In the genomic region with DNA sequence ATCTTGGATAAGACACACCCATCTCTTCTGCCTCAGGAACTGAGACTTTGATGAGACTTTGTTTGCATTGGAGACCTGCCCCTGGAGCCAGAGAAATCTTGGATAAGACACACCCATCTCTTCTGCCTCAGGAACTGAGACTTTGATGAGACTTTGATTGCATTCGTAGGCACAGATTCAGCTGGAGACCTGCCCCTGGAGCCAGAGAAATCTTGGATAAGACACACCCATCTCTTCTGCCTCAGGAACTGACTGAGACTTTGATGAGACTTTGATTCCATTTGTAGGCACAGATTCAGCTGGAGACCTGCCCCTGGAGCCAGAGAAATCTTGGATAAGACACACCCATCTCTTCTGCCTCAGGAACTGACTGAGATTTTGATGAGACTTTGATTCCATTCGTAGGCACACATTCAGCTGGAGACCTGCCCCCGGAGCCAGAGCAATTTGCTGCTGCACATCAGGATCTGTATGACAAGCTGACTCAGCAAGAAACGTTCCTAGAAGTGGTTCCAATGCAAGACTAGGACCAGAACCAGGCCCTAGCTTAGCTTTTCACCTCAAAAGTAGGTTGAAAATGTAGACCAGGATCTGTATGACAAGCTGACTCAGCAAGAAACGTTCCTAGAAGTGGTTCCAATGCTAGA, we compare ENCODE assay signal across 8 cellular contexts. TPM values are rescaled to one million over a fixed set of nuclear protein-coding genes. Genes with fewer than 3 reads are reported as not detected.
A peak's percentile ranks its signal among the peaks of the same experiment; 100 is the strongest.
DNase-seq lines count a peak whose midpoint lies in the region; ATAC-seq, FAIRE-seq and TF ChIP-seq lines count a peak whose summit lies in the region.
"Not testable (repeated sequence)": the region's sequence is repeated elsewhere in the genome, so short reads cannot be mapped to it uniquely, and the experiment has no call there.

No MANE protein-coding gene starts in this region.

- H3K4me1 Mint-ChIP-seq in MCF 10A (ENCODE audit: insufficient read depth, unreplicated experiment): not testable (repeated sequence)

- H3K4me3 Mint-ChIP-seq in MCF 10A (ENCODE audit: unreplicated experiment): not testable (repeated sequence)

- not testable (repeated sequence) for H3K27me3 ChIP-seq in PC-3 (ENCODE audit: low read length); HepG2 (ENCODE audit: control insufficient read depth in 1 of 2, insufficient read depth in 2 of 2, low read length in 2 of 2)

- 27% methylated on average over 5 of the region's 5 CpGs for WGBS in HepG2 (ENCODE audit: low lambda C conversion rate)

- not testable (repeated sequence) for H3K9ac ChIP-seq in PC-3 (ENCODE audit: low read length); HepG2 (ENCODE audit: insufficient read depth, low read depth, low read length)

- not testable (repeated sequence) for H3K36me3 ChIP-seq in PC-3 (ENCODE audit: low read depth, low read length); HepG2 (replicated peaks in 1 of 2; ENCODE audit: control insufficient read depth in 1 of 2, insufficient read depth in 2 of 2, low read length in 2 of 2)

- not testable (repeated sequence) for H4K20me1 ChIP-seq in PC-3 (ENCODE audit: low read length); HepG2 (ENCODE audit: insufficient read depth, low read length)

- not testable (repeated sequence) for H3K4me1 ChIP-seq in PC-3 (ENCODE audit: insufficient read depth, low read length)
- H3K4me1 ChIP-seq in HepG2 (ENCODE audit: insufficient read depth, low read length): peaks cover 14% of the 10 kb centered on the region

- FAIRE-seq in HepG2 (lab: Jason Lieb, UNC): not testable (repeated sequence)

- TF ChIP-seq CTCF in LNCaP clone FGC (IDR thresholded peaks at IDR 0.05; ENCODE audit: control insufficient read depth, extremely low read depth, insufficient read depth); PC-3 (conservative IDR thresholded peaks at IDR 0.05; ENCODE audit: low read depth, low read length); MCF 10A (IDR thresholded peaks at IDR 0.05; ENCODE audit: unreplicated experiment); HepG2 (CRISPR knock-in tag; IDR thresholded peaks at IDR 0.05): not testable (repeated sequence)

- not testable (repeated sequence) for H3K4me2 ChIP-seq in PC-3 (ENCODE audit: low read length); HepG2 (ENCODE audit: low read depth, low read length)

- not testable (repeated sequence) for H3K9me2 ChIP-seq in PC-3 (replicated peaks; ENCODE audit: low read length)

- not testable (repeated sequence) for H3K9me3 ChIP-seq in PC-3 (ENCODE audit: low read length)
- H3K9me3 ChIP-seq in HepG2 (ENCODE audit: low read length): peaks cover 16% of the 10 kb centered on the region

- DNase-seq in A172 (ENCODE audit: low spot score) (peak; percentile 35), GM04503 (ENCODE audit: low read depth) (peak; percentile 27), LNCaP clone FGC (ENCODE audit: low read depth) (peak; percentile 83), PC-3 (peak; percentile 54), MCF 10A (ENCODE audit: unreplicated experiment) (peak; percentile 20), fibroblast of peridontal ligament (ENCODE audit: extremely low read depth) (peak; percentile 34), left cardiac atrium (peak; percentile 42)
- DNase-seq in HepG2 (ENCODE audit: low spot score): not testable (repeated sequence)

- intact Hi-C loops in PC-3 (cut with micrococcal nuclease); MCF 10A (cut with micrococcal nuclease); left cardiac atrium (cut with DNase I); HepG2 (cut with micrococcal nuclease; ENCODE audit: unreplicated experiment): not testable (repeated sequence)

- in situ Hi-C loops in HepG2 (cut with HindIII; ENCODE audit: extremely low pct_ligation_motif_present, low pct_unique_long_range_greater_than_20kb): not testable (repeated sequence)

- H3F3A ChIP-seq in PC-3 (ENCODE audit: low read length, unreplicated experiment): not testable (repeated sequence)

- H2AFZ ChIP-seq in PC-3 (ENCODE audit: low read length); HepG2 (ENCODE audit: low read length): not testable (repeated sequence)

- H3K9me3 Mint-ChIP-seq in MCF 10A (ENCODE audit: unreplicated experiment): not testable (repeated sequence)

- H3K79me2 ChIP-seq in PC-3 (ENCODE audit: low read length); HepG2 (ENCODE audit: insufficient read depth, low read length): not testable (repeated sequence)

- not testable (repeated sequence) for TF ChIP-seq EP300 in HepG2 (IDR thresholded peaks at IDR 0.05; ENCODE audit: low read depth in 2 of 2, low read length in 2 of 2); HepG2 (CRISPR knock-in tag; IDR thresholded peaks at IDR 0.05; ENCODE audit: borderline replicate concordance)

- POLR2A ChIA-PET in PC-3 (lab: Charles Lee; ENCODE audit: unreplicated experiment); HepG2 (lab: Yijun Ruan, JAX): not testable (repeated sequence)
- POLR2A ChIA-PET in MCF 10A (lab: Yijun Ruan, JAX): interaction anchor here (0.7 to 2.0 kb wide), 8 partner anchors 15 to 306 kb away, joined by 3 to 12 read pairs (median 5); partner anchors contain the start of genes IFT20, PIGS, TMEM97 and TNFAIP1

- not testable (repeated sequence) for H3K4me3 ChIP-seq in LNCaP clone FGC (ENCODE audit: low read depth, low read length); PC-3 (ENCODE audit: low read length); HepG2 (replicated peaks in 1 of 3; ENCODE audit: insufficient read depth in 1 of 3, low read depth in 2 of 3, low read length in 3 of 3)

- TF ChIP-seq RAD21 in HepG2 (CRISPR knock-in tag; IDR thresholded peaks at IDR 0.05): not testable (repeated sequence)

- ATAC-seq in PC-3 (peak; percentile 62), left cardiac atrium (peak in 1 of 2 donors; percentile 81)
- not testable (repeated sequence) for ATAC-seq in HepG2

- not testable (repeated sequence) for H3K27ac ChIP-seq in PC-3 (ENCODE audit: low read length); HepG2 (ENCODE audit: extremely low read length, insufficient read depth, low read length)

- not testable (repeated sequence) for TF ChIP-seq POLR2A in HepG2 (IDR thresholded peaks at IDR 0.05; ENCODE audit: insufficient read depth in 1 of 2, low read depth in 2 of 2, low read length in 2 of 2)

- CTCF ChIA-PET in PC-3 (lab: Charles Lee); HepG2 (lab: Yijun Ruan, JAX; ENCODE audit: low intra/inter-chr PET ratio, low total read pairs): not testable (repeated sequence)
- CTCF ChIA-PET in MCF 10A (lab: Yijun Ruan, JAX): interaction anchor here (0.5 to 5.0 kb wide), 7 partner anchors 10 to 242 kb away, joined by 3 to 27 read pairs (median 4); no protein-coding TSS in a partner anchor

- H3K36me3 Mint-ChIP-seq in MCF 10A (ENCODE audit: insufficient read depth, unreplicated experiment): not testable (repeated sequence)

- H3K27me3 Mint-ChIP-seq in MCF 10A (ENCODE audit: insufficient read depth, unreplicated experiment): peaks cover 21% of the 10 kb centered on the region

- H3K27ac Mint-ChIP-seq in MCF 10A (ENCODE audit: low read depth, unreplicated experiment): not testable (repeated sequence)

- not testable (repeated sequence) for BruUV-seq in PC-3 (replicated peaks; lab: Mats Ljungman, UMichigan); MCF 10A (replicated peaks; lab: Mats Ljungman, UMichigan); HepG2 (replicated peaks; lab: Mats Ljungman, UMichigan)

TF ChIP-seq in HepG2, 621 proteins besides CTCF, POLR2A, EP300 and RAD21:
- TF ChIP-seq MAFK (conservative IDR thresholded peaks at IDR 0.05 in 1 of 2, IDR thresholded peaks at IDR 0.05 in 1 of 2; ENCODE audit: low read length in 2 of 2) (peak; percentile 82 to 91), MAFF (IDR thresholded peaks at IDR 0.05; ENCODE audit: low read depth, low read length) (peak; percentile 89)

RNA-seq across cellular contexts. Expression of gene TMEM97, which starts 54.0 kb away (rescaled TPM):
- total RNA-seq in A172 (2014; rRNA removed; shearing (Covaris generic)): 32.7 and 43.9 TPM in 2 replicates
- total RNA-seq in PC-3 (2014; rRNA removed): 30.3 and 40.5 TPM in 2 replicates
- total RNA-seq in MCF 10A (2022): 8.6 and 12.1 TPM in 2 replicates
- total RNA-seq in left cardiac atrium: 1 to 10 TPM; 5.4 to 6.0 TPM
- total RNA-seq in HepG2 (2016; rRNA removed; fragmentation: Illumina TruSeq; extraction: Trizol): 111 and 137 TPM in 2 replicates
- total RNA-seq in HepG2 (2016; cell fraction: cytosol; rRNA removed; fragmentation: Illumina TruSeq; extraction: Trizol; ENCODE audit: low read depth): 41.1 and 45.0 TPM in 2 replicates
- 112 and 128 TPM in 2 replicates for total RNA-seq in HepG2 (2016; cell fraction: insoluble cytoplasmic fraction; rRNA removed; fragmentation: Illumina TruSeq; extraction: Trizol)
- 135 and 146 TPM in 2 replicates for total RNA-seq in HepG2 (2016; cell fraction: membrane; rRNA removed; fragmentation: Illumina TruSeq; extraction: Trizol)
- total RNA-seq in HepG2 (2016; cell fraction: nucleus; rRNA removed; fragmentation: Illumina TruSeq; extraction: Trizol): 77.2 and 97.2 TPM in 2 replicates
- polyA plus RNA-seq in HepG2 (2011; rRNA removed): 51.5 and 69.6 TPM in 2 replicates
- polyA plus RNA-seq in HepG2 (2011; cell fraction: cytosol; rRNA removed): 33.3 and 54.1 TPM in 2 replicates
- 8.5 and 10.8 TPM in 2 replicates for polyA plus RNA-seq in HepG2 (2011; cell fraction: nucleus; rRNA removed)
- 77.6 and 101 TPM in 2 replicates for polyA plus RNA-seq in HepG2 (2012)
- 47.9 and 49.9 TPM in 2 replicates for polyA plus RNA-seq in HepG2 (2016; cell fraction: cytosol; fragmentation: Illumina TruSeq; extraction: Trizol; ENCODE audit: low read depth)
- 138 and 141 TPM in 2 replicates for polyA plus RNA-seq in HepG2 (2016; cell fraction: insoluble cytoplasmic fraction; fragmentation: Illumina TruSeq; extraction: Trizol; ENCODE audit: low read depth)
- polyA plus RNA-seq in HepG2 (2016; cell fraction: membrane; fragmentation: Illumina TruSeq; extraction: Trizol; ENCODE audit: low read depth): 128 and 149 TPM in 2 replicates
- polyA plus RNA-seq in HepG2 (2016; cell fraction: nucleus; fragmentation: Illumina TruSeq; extraction: Trizol; ENCODE audit: insufficient read depth, low read depth): 144 and 149 TPM in 2 replicates
- 95.5 and 159 TPM in 2 replicates for polyA minus RNA-seq in HepG2 (2011; rRNA and poly(A)+ RNA removed; ENCODE audit: low replicate concordance)
- polyA minus RNA-seq in HepG2 (2011; cell fraction: cytosol; rRNA and poly(A)+ RNA removed): 39.8 and 45.1 TPM in 2 replicates
- 13.3 and 17.7 TPM in 2 replicates for polyA minus RNA-seq in HepG2 (2011; cell fraction: nucleus; rRNA and poly(A)+ RNA removed)
